Comparison of ENCODE assay signal across 13 cellular contexts in the genomic region with DNA sequence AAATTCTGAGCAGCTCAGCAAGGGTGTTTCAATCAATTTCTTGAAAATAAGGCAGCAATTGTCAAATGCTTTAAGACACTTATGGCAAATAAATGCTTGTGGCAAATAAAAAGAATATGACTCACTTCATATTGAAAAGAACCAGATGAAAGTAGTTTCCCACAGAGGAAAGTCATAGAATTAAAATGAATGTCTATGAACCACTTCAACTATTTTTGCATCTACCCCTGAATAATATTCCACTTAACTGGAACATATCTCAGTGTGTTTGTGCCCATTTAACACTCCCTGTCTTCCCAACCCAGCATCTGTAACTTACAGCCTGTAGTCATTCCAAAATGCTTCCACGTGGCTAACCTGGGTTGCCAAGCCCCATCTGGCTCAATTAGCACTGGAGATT.
A peak's percentile ranks its signal among the peaks of the same experiment; 100 is the strongest.
DNase-seq lines count a peak whose midpoint lies in the region; FAIRE-seq and TF ChIP-seq lines count a peak whose summit lies in the region.
"Had no signal": no experiment of that assay in that cellular context is flagged by ENCODE, and none has a peak within 500 bp of the region (broad histone marks: within the 10 kb centered on the region; RNA-seq: fewer than 3 reads in every experiment).

No MANE protein-coding gene starts in this region.

- H3K4me1 ChIP-seq in PC-9 (replicated peaks; ENCODE audit: insufficient read depth) (peaks cover 55% of the 10 kb centered on the region), fibroblast of lung (ENCODE audit: control insufficient read depth, extremely low read depth, insufficient read depth, low read length) (peaks cover 26% of the 10 kb centered on the region), osteoblast (ENCODE audit: insufficient read depth, low read length) (peaks cover 51% of the 10 kb centered on the region), small intestine (ENCODE audit: control insufficient read depth in 2 of 2, insufficient read depth in 1 of 2, low read depth in 1 of 2, low read length in 1 of 2) (peaks cover 12 to 15% of the 10 kb centered on the region in 2 donors)

- CTCF ChIA-PET in BJ (lab: Yijun Ruan, JAX) (interaction anchor here (0.6 to 1.3 kb wide), 3 partner anchors 48 to 184 kb away, joined by 3 to 4 read pairs (median 4); no protein-coding TSS in a partner anchor), PC-9 (lab: Charles Lee) (no interaction called here)

- DNase-seq in BJ (ENCODE audit: low read depth), result peak; percentile 80
- peak in 1 of 2 experiments; percentile 49 for DNase-seq in PC-9
- peak; percentile 60 to 88 for DNase-seq in fibroblast of lung (ENCODE audit: low read depth in 2 of 2)
- peak; percentile 44 for DNase-seq in osteoblast (ENCODE audit: insufficient read length, low spot score, missing footprints)
- no peak for DNase-seq in small intestine
- no peak for DNase-seq in inferior parietal cortex (ENCODE audit: extremely low spot score)
- DNase-seq in T-helper 1 cell, result no peak
- DNase-seq in DMS53 (lab: John Stamatoyannopoulos, UW), result no peak
- DNase-seq: activated effector memory CD4-positive, alpha-beta T cell treated with anti-CD3 and anti-CD28 coated beads, Interleukin-2, amount 50 U/mL, for 16 hours; DMS79 treated with DMSO at 0.1 percent for 48 hours; NCI-H187 treated with DMSO at 0.1 percent for 48 hours; NCI-H748 treated with DMSO at 0.1 percent for 48 hours had no signal

- H3K79me2 ChIP-seq in PC-9 (ENCODE audit: low read depth) (no peaks in the 10 kb centered on the region), fibroblast of lung (ENCODE audit: control insufficient read depth, insufficient read depth, low read length) (no peaks in the 10 kb centered on the region), osteoblast (ENCODE audit: insufficient read depth, low read length) (no peaks in the 10 kb centered on the region)

- H3K36me3 ChIP-seq in BJ (ENCODE audit: control insufficient read depth, insufficient read depth, low read length) (no peaks in the 10 kb centered on the region), PC-9 (ENCODE audit: low read depth) (no peaks in the 10 kb centered on the region), fibroblast of lung (ENCODE audit: control insufficient read depth, insufficient read depth, low read length) (no peaks in the 10 kb centered on the region), osteoblast (ENCODE audit: insufficient read depth, low read length) (no peaks in the 10 kb centered on the region), small intestine (ENCODE audit: control insufficient read depth in 2 of 2, insufficient read depth in 2 of 2, low read length in 2 of 2) (no peaks in the 10 kb centered on the region)

- peaks cover 37% of the 10 kb centered on the region for H3F3A ChIP-seq in PC-9 (ENCODE audit: insufficient read depth, low read depth)

- no peaks in the 10 kb centered on the region for H4K20me1 ChIP-seq in PC-9 (ENCODE audit: insufficient read depth)
- no peaks in the 10 kb centered on the region for H4K20me1 ChIP-seq in fibroblast of lung (ENCODE audit: control insufficient read depth, extremely low read depth, insufficient read depth, low read length)
- no peaks in the 10 kb centered on the region for H4K20me1 ChIP-seq in osteoblast (ENCODE audit: insufficient read depth, low read length)

- H3K4me3 ChIP-seq in BJ (ENCODE audit: low read depth, low read length), result no peak overlapping the region
- H3K4me3 ChIP-seq in PC-9, result 0 out of 2 replicates have a peak overlapping the region, but pooled peaks have one; percentile 8
- H3K4me3 ChIP-seq in fibroblast of lung (replicated peaks in 1 of 4; ENCODE audit: control extremely low read depth in 1 of 4, insufficient read depth in 1 of 4, low read depth in 3 of 4, low read length in 4 of 4), result no peak overlapping the region
- H3K4me3 ChIP-seq in osteoblast (ENCODE audit: insufficient read depth, low read length), result peak overlapping the region; percentile 41
- H3K4me3 ChIP-seq in small intestine (ENCODE audit: low read depth in 1 of 2, low read length in 2 of 2), result no peak overlapping the region

- H3K27ac ChIP-seq in PC-9 (peak overlapping the region; percentile 94), fibroblast of lung (ENCODE audit: insufficient read depth, low read length) (peak overlapping the region; percentile 90), osteoblast (ENCODE audit: low read depth, low read length) (peak overlapping the region; percentile 98), small intestine (ENCODE audit: low read depth in 1 of 2, low read length in 1 of 2) (peak overlapping the region in 1 of 2 donors; percentile 43)

- H3K9ac ChIP-seq in fibroblast of lung (ENCODE audit: insufficient read depth, low read length), result no peak overlapping the region

- TF ChIP-seq CTCF in BJ (IDR thresholded peaks at IDR 0.05; ENCODE audit: insufficient read depth, low read depth, low read length) (no peak), PC-9 (conservative IDR thresholded peaks at IDR 0.05) (no peak), fibroblast of lung (conservative IDR thresholded peaks at IDR 0.05 in 1 of 2, IDR thresholded peaks at IDR 0.05 in 1 of 2; ENCODE audit: low read depth in 1 of 2, low read length in 2 of 2) (no peak), osteoblast (IDR thresholded peaks at IDR 0.05; ENCODE audit: extremely low read depth, low read depth, low read length) (no peak)

- H3K9me2 ChIP-seq in PC-9 (ENCODE audit: insufficient read depth), result no peaks in the 10 kb centered on the region

- FAIRE-seq in small intestine (lab: Jason Lieb, UNC), result no peak
- FAIRE-seq: GM12891 had no signal

- WGBS in small intestine, 3 donors, result 73 to 92% (median 84%) methylated on average over 1 of the region's 1 CpG

- POLR2A ChIA-PET in BJ (lab: Charles Lee) (no interaction called here), PC-9 (lab: Charles Lee; ENCODE audit: unreplicated experiment) (interaction anchor here (0.8 kb wide), 1 partner anchor 26 kb away, joined by 4 read pairs; no protein-coding TSS in a partner anchor)

- H3K27me3 ChIP-seq in BJ (ENCODE audit: control insufficient read depth, insufficient read depth, low read length) (no peaks in the 10 kb centered on the region), PC-9 (ENCODE audit: insufficient read depth, low read depth) (no peaks in the 10 kb centered on the region), fibroblast of lung (ENCODE audit: control insufficient read depth, insufficient read depth, low read length) (no peaks in the 10 kb centered on the region), osteoblast (ENCODE audit: insufficient read depth, low read length) (no peaks in the 10 kb centered on the region), small intestine (ENCODE audit: control insufficient read depth in 2 of 2, insufficient read depth in 2 of 2, low read length in 2 of 2) (no peaks in the 10 kb centered on the region)

- intact Hi-C loops in PC-9 (cut with micrococcal nuclease; ENCODE audit: unreplicated experiment), result loop anchor here (2.0 to 5.0 kb wide), 4 partner anchors 19 to 82 kb away; a partner anchor contains a TSS

- peak overlapping the region; percentile 58 for H3K4me2 ChIP-seq in PC-9
- H3K4me2 ChIP-seq in fibroblast of lung (ENCODE audit: extremely low read depth, insufficient read depth, low read length), result peak overlapping the region; percentile 68
- peak overlapping the region; percentile 70 for H3K4me2 ChIP-seq in osteoblast (ENCODE audit: insufficient read depth, low read length)

- H2AFZ ChIP-seq in PC-9 (no peak overlapping the region), fibroblast of lung (ENCODE audit: low read length) (no peak overlapping the region), osteoblast (ENCODE audit: low read length) (no peak overlapping the region)

- no TSS peak for BruUV-seq in PC-9 (replicated peaks; lab: Mats Ljungman, UMichigan)

- H3K9me3 ChIP-seq in PC-9 (ENCODE audit: insufficient read depth, low read depth) (peaks cover 14% of the 10 kb centered on the region), fibroblast of lung (ENCODE audit: control insufficient read depth, insufficient read depth, low read depth, low read length) (no peaks in the 10 kb centered on the region), osteoblast (ENCODE audit: low read depth, low read length) (no peaks in the 10 kb centered on the region), small intestine (ENCODE audit: control insufficient read depth, low read depth) (no peaks in the 10 kb centered on the region)

Comparison
In these comparisons a context has a peak if more than half of its experiments do, and no peak if none do; other contexts are left out.
1. DNase-seq: peak in BJ (single experiment), fibroblast of lung (2 of 2) and osteoblast (single experiment); none in small intestine (single experiment), inferior parietal cortex (single experiment), T-helper 1 cell (0 of 5) and DMS53 (single experiment).
2. H3K4me3 ChIP-seq: peak in PC-9 (single experiment) and osteoblast (single experiment); none in BJ (single experiment), fibroblast of lung (0 of 4) and small intestine (0 of 2).
3. Peak in every context shown above with its lines, with median percentiles within 50 percentile points of each other: H3K4me2 ChIP-seq.